Comparison of ENCODE assay signal across 8 cellular contexts in the genomic region with DNA sequence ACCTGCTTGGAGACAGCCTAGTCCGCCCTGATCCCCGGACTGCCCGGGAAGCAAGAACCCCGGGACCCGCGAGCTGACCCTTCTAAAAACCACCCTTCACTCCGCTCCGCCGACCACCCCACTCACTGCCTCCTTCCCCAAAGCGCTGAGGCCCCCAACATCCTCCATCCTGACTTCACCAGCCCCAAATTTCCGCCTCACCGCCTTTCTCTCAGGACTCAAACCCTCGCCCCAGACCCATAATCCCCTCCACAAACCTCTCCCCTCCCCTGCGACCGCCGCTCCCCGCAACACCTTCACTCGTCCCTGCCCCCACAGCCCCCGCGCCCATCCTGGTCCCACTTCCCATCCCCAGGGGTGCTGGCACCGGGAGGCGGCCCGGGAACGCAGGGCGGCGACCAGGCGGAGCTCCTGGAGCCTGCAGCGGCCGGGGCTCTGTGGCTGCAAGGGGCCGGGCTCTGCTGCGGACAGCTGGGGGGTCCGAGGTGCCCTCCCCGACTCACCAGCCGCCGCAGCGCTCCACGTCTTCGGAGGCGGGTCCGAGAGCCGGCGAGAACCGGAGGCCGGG. TPM values are rescaled to one million over a fixed set of nuclear protein-coding genes. Genes with fewer than 3 reads are reported as not detected.
DNase-seq lines count a peak whose midpoint lies in the region; ATAC-seq and TF ChIP-seq lines count a peak whose summit lies in the region.

No MANE protein-coding gene starts in this region.

- H3K36me3 ChIP-seq in Peyer's patch: no peaks in the 10 kb centered on the region
- no peaks in the 10 kb centered on the region for H3K36me3 ChIP-seq in naive thymus-derived CD4-positive, alpha-beta T cell (ENCODE audit: control insufficient read depth in 2 of 3, insufficient read depth in 3 of 3, low read length in 3 of 3)

- peak; percentile 43 to 55 for TF ChIP-seq POLR2A in Peyer's patch (IDR thresholded peaks at IDR 0.05)

- no peaks in the 10 kb centered on the region for H3K36me3 Mint-ChIP-seq in activated CD4-positive, alpha-beta T cell treated with anti-CD3 and anti-CD28 coated beads for 36 hours (ENCODE audit: low read depth)
- H3K36me3 Mint-ChIP-seq in naive thymus-derived CD4-positive, alpha-beta T cell: no peaks in the 10 kb centered on the region

- H3K27ac ChIP-seq in Peyer's patch (peak overlapping the region; percentile 79 to 91 (median 80)), epithelial cell of prostate (peak overlapping the region; percentile 80)
- peak overlapping the region; percentile 60 for H3K27ac ChIP-seq in naive thymus-derived CD4-positive, alpha-beta T cell (ENCODE audit: low read depth, low read length)

- ATAC-seq in activated CD4-positive, alpha-beta T cell treated with anti-CD3 and anti-CD28 coated beads for 36 hours: no peak
- no peak for ATAC-seq in naive thymus-derived CD4-positive, alpha-beta T cell

- peaks cover 11% of the 10 kb centered on the region for H3K4me1 Mint-ChIP-seq in activated CD4-positive, alpha-beta T cell treated with anti-CD3 and anti-CD28 coated beads for 36 hours
- H3K4me1 Mint-ChIP-seq in naive thymus-derived CD4-positive, alpha-beta T cell: peaks cover 8 to 26% (median 21%) of the 10 kb centered on the region in 7 donors

- POLR2A ChIA-PET in activated CD4-positive, alpha-beta T cell treated with anti-CD3 and anti-CD28 coated beads for 36 hours (lab: Charles Lee): no interaction called here
- POLR2A ChIA-PET in naive thymus-derived CD4-positive, alpha-beta T cell (lab: Charles Lee): interaction anchor here (0.8 to 1.8 kb wide), 3 partner anchors 30 to 134 kb away, joined by 3 to 6 read pairs (median 5); a partner anchor contains a TSS

- H3K4me3 Mint-ChIP-seq in activated CD4-positive, alpha-beta T cell treated with anti-CD3 and anti-CD28 coated beads for 36 hours: peak overlapping the region; percentile 83
- H3K4me3 Mint-ChIP-seq in naive thymus-derived CD4-positive, alpha-beta T cell: peak overlapping the region; percentile 82 to 94 (median 91)

- H3K27ac Mint-ChIP-seq in activated CD4-positive, alpha-beta T cell treated with anti-CD3 and anti-CD28 coated beads for 36 hours: peak overlapping the region; percentile 65
- H3K27ac Mint-ChIP-seq in naive thymus-derived CD4-positive, alpha-beta T cell: peak overlapping the region; percentile 23 to 80 (median 56)

- peak overlapping the region; percentile 82 to 99 (median 92) for H3K4me3 ChIP-seq in Peyer's patch
- peak overlapping the region; percentile 84 for H3K4me3 ChIP-seq in naive thymus-derived CD4-positive, alpha-beta T cell (ENCODE audit: low read length)

- TF ChIP-seq CTCF in Peyer's patch (IDR thresholded peaks at IDR 0.05): no peak

- H3K27me3 Mint-ChIP-seq in activated CD4-positive, alpha-beta T cell treated with anti-CD3 and anti-CD28 coated beads for 36 hours: no peaks in the 10 kb centered on the region
- peaks cover 0 to 15% (median 0%) of the 10 kb centered on the region in 5 donors for H3K27me3 Mint-ChIP-seq in naive thymus-derived CD4-positive, alpha-beta T cell

- intact Hi-C loops in activated CD4-positive, alpha-beta T cell treated with anti-CD3 and anti-CD28 coated beads for 36 hours (cut with DNase I, micrococcal nuclease): loop anchor here in 1 of 2 experiments (1.0 to 10.0 kb wide), 6 partner anchors 136 to 1659 kb away; a partner anchor contains a TSS
- intact Hi-C loops in naive thymus-derived CD4-positive, alpha-beta T cell (cut with micrococcal nuclease): loop anchor here (5.0 kb wide), 8 partner anchors 136 to 1356 kb away; a partner anchor contains a TSS

- H3K4me1 ChIP-seq in Peyer's patch: peaks cover 0 to 5% (median 0%) of the 10 kb centered on the region in 4 donors
- H3K4me1 ChIP-seq in naive thymus-derived CD4-positive, alpha-beta T cell (ENCODE audit: control insufficient read depth in 2 of 2, insufficient read depth in 2 of 2, low read length in 2 of 2): peaks cover 11 to 15% of the 10 kb centered on the region in 2 donors

- no peaks in the 10 kb centered on the region for H3K27me3 ChIP-seq in Peyer's patch
- no peaks in the 10 kb centered on the region for H3K27me3 ChIP-seq in naive thymus-derived CD4-positive, alpha-beta T cell (ENCODE audit: control insufficient read depth in 2 of 2, insufficient read depth in 2 of 2, low read length in 2 of 2)

- CTCF ChIA-PET in activated CD4-positive, alpha-beta T cell treated with anti-CD3 and anti-CD28 coated beads for 36 hours (lab: Charles Lee): no interaction called here
- CTCF ChIA-PET in naive thymus-derived CD4-positive, alpha-beta T cell (lab: Charles Lee): interaction anchor here (0.6 kb wide), 1 partner anchor 1064 kb away, joined by 5 read pairs; no protein-coding TSS in a partner anchor

- no peaks in the 10 kb centered on the region for H3K9me3 ChIP-seq in Peyer's patch
- no peaks in the 10 kb centered on the region for H3K9me3 ChIP-seq in naive thymus-derived CD4-positive, alpha-beta T cell (ENCODE audit: control insufficient read depth in 2 of 3, low read length in 3 of 3)

- H3K9me3 Mint-ChIP-seq in activated CD4-positive, alpha-beta T cell treated with anti-CD3 and anti-CD28 coated beads for 36 hours (ENCODE audit: low read depth): no peaks in the 10 kb centered on the region
- no peaks in the 10 kb centered on the region for H3K9me3 Mint-ChIP-seq in naive thymus-derived CD4-positive, alpha-beta T cell

- no peak for DNase-seq in activated CD4-positive, alpha-beta T cell treated with anti-CD3 and anti-CD28 coated beads for 36 hours
- DNase-seq in activated CD4-positive, alpha-beta T cell treated with anti-CD3 and anti-CD28 coated beads for 48 hours: no peak
- DNase-seq in Peyer's patch (peak in 2 of 3 donors; percentile 28 to 61), epithelial cell of prostate (ENCODE audit: low read depth, low spot score) (no peak), NCI-H2196 (lab: John Stamatoyannopoulos, UW; ENCODE audit: unreplicated experiment) (no peak), inferior parietal cortex (ENCODE audit: extremely low spot score) (no peak), mucosa of gallbladder (ENCODE audit: low spot score) (no peak)
- DNase-seq in naive thymus-derived CD4-positive, alpha-beta T cell: no peak

RNA-seq across cellular contexts. Expression of a gene that starts 0.3 kb away (rescaled TPM):
- total RNA-seq in activated CD4-positive, alpha-beta T cell treated with anti-CD3 and anti-CD28 coated beads for 36 hours: 1 to 10 TPM; 6.9 to 9.4 TPM
- total RNA-seq in Peyer's patch (100 to 1,000 TPM in 1 of 4 donors, 10 to 100 TPM in 3; 33.8 to 110 (median 70.0) TPM), mucosa of gallbladder (46.6 TPM)
- total RNA-seq in naive thymus-derived CD4-positive, alpha-beta T cell: 10 to 100 TPM in 2 of 5 experiments, 1 to 10 TPM in 3; 6.1 to 13.6 (median 9.3) TPM
- 10 to 100 TPM in 1 of 2 donors, 1 to 10 TPM in 1; 7.4 to 10.7 TPM for polyA plus RNA-seq in naive thymus-derived CD4-positive, alpha-beta T cell

Comparison
In these comparisons a context has a peak if more than half of its experiments do, and no peak if none do; other contexts are left out.
1. DNase-seq: peak in Peyer's patch (2 of 3); none in activated CD4-positive, alpha-beta T cell treated with anti-CD3 and anti-CD28 coated beads for 36 hours (single experiment), activated CD4-positive, alpha-beta T cell treated with anti-CD3 and anti-CD28 coated beads for 48 hours (single experiment), epithelial cell of prostate (single experiment), naive thymus-derived CD4-positive, alpha-beta T cell (0 of 9), NCI-H2196 (single experiment), inferior parietal cortex (single experiment) and mucosa of gallbladder (single experiment).
2. Peak in every context shown above with its lines, with median percentiles within 50 percentile points of each other: H3K27ac ChIP-seq.